Comparison of ENCODE assay signal across 8 cellular contexts in the genomic region with DNA sequence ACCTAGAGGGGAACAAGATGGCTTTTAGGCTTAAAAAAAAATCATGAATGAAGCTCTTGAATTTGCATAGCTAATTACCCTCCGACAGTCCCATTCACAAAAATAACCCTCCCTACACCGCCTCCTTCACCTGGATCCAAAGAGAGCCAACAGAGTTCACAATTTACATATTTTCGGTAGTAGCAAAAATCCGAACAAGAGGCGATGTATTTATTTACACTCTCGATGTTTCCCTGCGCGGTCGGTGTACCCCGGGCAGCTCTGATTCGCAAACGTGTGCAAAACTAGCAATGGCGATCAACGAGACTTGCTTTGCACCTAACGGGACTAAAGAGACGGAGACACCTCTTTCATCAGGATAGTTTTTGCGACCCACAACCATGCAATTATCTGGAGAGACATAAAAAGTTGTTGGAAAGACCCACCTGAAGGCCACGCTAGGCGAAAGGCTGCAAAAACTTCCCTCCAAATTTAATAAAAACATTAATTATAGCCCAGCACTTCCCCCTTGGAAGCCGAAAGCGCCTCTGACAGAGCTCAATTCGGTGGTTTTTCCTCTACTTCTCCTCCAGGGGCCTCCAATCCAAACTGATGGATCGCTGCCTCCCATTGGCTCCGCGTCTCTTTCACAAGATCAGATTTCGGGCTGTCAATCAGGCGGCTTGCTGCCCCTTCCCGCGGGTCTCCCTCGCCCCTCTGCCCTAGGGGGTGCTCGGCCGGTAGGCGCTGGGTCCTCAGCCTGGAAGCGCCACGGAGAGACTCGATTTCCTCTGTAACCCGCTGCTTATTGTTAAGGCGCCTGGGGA. TPM values are rescaled to one million over a fixed set of nuclear protein-coding genes. Genes with fewer than 3 reads are reported as not detected.
DNase-seq lines count a peak whose midpoint lies in the region; FAIRE-seq and TF ChIP-seq lines count a peak whose summit lies in the region.

A gene (minus strand): TSS at position 529 of the 806 bp plus-strand sequence. CDS start 614 bp downstream, outside the sequence.

- H3K27ac ChIP-seq in skin epidermis, result peak within 1 kb of the TSS in 20 of 21 experiments; percentile 18 to 87 (median 78)

- H3K4me3 ChIP-seq in BJ (ENCODE audit: low read depth, low read length) (peak within 1 kb of the TSS; percentile 74), NT2/D1 (ENCODE audit: insufficient read length, low read depth) (peak within 1 kb of the TSS; percentile 47), skin epidermis (peak within 1 kb of the TSS; percentile 46 to 60 (median 54))

- peak; percentile 57 for TF ChIP-seq CTCF in BJ (IDR thresholded peaks at IDR 0.05; ENCODE audit: insufficient read depth, low read depth, low read length)
- TF ChIP-seq CTCF in GM10266 (IDR thresholded peaks at IDR 0.05; ENCODE audit: control insufficient read depth, insufficient read depth, low read depth, missing control alignments), result no peak

- H3K27me3 ChIP-seq in BJ (ENCODE audit: control insufficient read depth, insufficient read depth, low read length), result no peaks in the 10 kb centered on the region
- no peaks in the 10 kb centered on the region for H3K27me3 ChIP-seq in NT2/D1 (ENCODE audit: insufficient read depth, insufficient read length)

- H3K36me3 ChIP-seq in BJ (ENCODE audit: control insufficient read depth, insufficient read depth, low read length), result no peaks in the 10 kb centered on the region
- H3K36me3 ChIP-seq in NT2/D1 (ENCODE audit: insufficient read depth, insufficient read length, low read length), result no peaks in the 10 kb centered on the region

- H3K4me3 Mint-ChIP-seq in activated naive CD4-positive, alpha-beta T cell treated with anti-CD3 and anti-CD28 coated beads for 36 hours, result no peak within 1 kb of the TSS

- POLR2A ChIA-PET in BJ (lab: Charles Lee), result interaction anchor here (1.5 kb wide), 1 partner anchor 8 kb away, joined by 4 read pairs; no protein-coding TSS in a partner anchor

- H3K4me1 Mint-ChIP-seq in activated naive CD4-positive, alpha-beta T cell treated with anti-CD3 and anti-CD28 coated beads for 36 hours (ENCODE audit: low read depth), result no peaks in the 10 kb centered on the region

- no peak within 1 kb of the TSS for H3K27ac Mint-ChIP-seq in activated naive CD4-positive, alpha-beta T cell treated with anti-CD3 and anti-CD28 coated beads for 36 hours

- no peaks in the 10 kb centered on the region for H3K36me3 Mint-ChIP-seq in activated naive CD4-positive, alpha-beta T cell treated with anti-CD3 and anti-CD28 coated beads for 36 hours (ENCODE audit: low read depth)

- peak within 1 kb of the TSS; percentile 74 for H3K9ac ChIP-seq in NT2/D1 (ENCODE audit: insufficient read length, low read depth)

- CTCF ChIA-PET in BJ (lab: Yijun Ruan, JAX), result interaction anchor here (0.9 to 1.6 kb wide), 6 partner anchors 9 to 709 kb away, joined by 3 to 9 read pairs (median 3); no protein-coding TSS in a partner anchor
- CTCF ChIA-PET in activated naive CD4-positive, alpha-beta T cell treated with anti-CD3 and anti-CD28 coated beads for 36 hours (lab: Charles Lee), result no interaction called here

- DNase-seq in BJ (ENCODE audit: low read depth) (no peak), HT-29 (ENCODE audit: low spot score) (peak; percentile 74), NT2/D1 (ENCODE audit: low read depth, low spot score) (peak; percentile 95), cerebellum (ENCODE audit: low spot score) (peak; percentile 79), GM10266 (ENCODE audit: extremely low spot score) (no peak)
- no peak for DNase-seq in activated naive CD4-positive, alpha-beta T cell treated with anti-CD3 and anti-CD28 coated beads for 36 hours

- FAIRE-seq in islet of Langerhans (lab: Jason Lieb, UNC), result peak; percentile 41

- H3K9me3 ChIP-seq in NT2/D1 (ENCODE audit: insufficient read depth, low read length), result no peaks in the 10 kb centered on the region

- no peaks in the 10 kb centered on the region for H3K4me1 ChIP-seq in NT2/D1 (ENCODE audit: insufficient read depth, insufficient read length)

- peaks cover 2% of the 10 kb centered on the region for H3K9me3 Mint-ChIP-seq in activated naive CD4-positive, alpha-beta T cell treated with anti-CD3 and anti-CD28 coated beads for 36 hours

- peaks cover 6% of the 10 kb centered on the region for H3K27me3 Mint-ChIP-seq in activated naive CD4-positive, alpha-beta T cell treated with anti-CD3 and anti-CD28 coated beads for 36 hours (ENCODE audit: low read depth)

- intact Hi-C loops in activated naive CD4-positive, alpha-beta T cell treated with anti-CD3 and anti-CD28 coated beads for 36 hours (cut with micrococcal nuclease), result no loop called here

RNA-seq across cellular contexts. Expression of the gene that starts here (rescaled TPM):
- polyA plus RNA-seq in BJ (2011; rRNA removed), result 4.1 and 5.4 TPM in 2 replicates
- 1.1 and 3.0 TPM in 2 replicates for polyA minus RNA-seq in BJ (2011; rRNA and poly(A)+ RNA removed)
- 2.4 and 4.7 TPM in 2 replicates for total RNA-seq in HT-29 (2014; rRNA removed; shearing (Covaris generic))
- total RNA-seq in cerebellum, result 44.5 TPM
- total RNA-seq in activated naive CD4-positive, alpha-beta T cell treated with anti-CD3 and anti-CD28 coated beads for 36 hours, result not detected

Comparison
In these comparisons a context has a peak if more than half of its experiments do, and no peak if none do; other contexts are left out.
1. DNase-seq: peak in HT-29 (single experiment), NT2/D1 (single experiment) and cerebellum (single experiment); none in BJ (single experiment), activated naive CD4-positive, alpha-beta T cell treated with anti-CD3 and anti-CD28 coated beads for 36 hours (single experiment) and GM10266 (single experiment).
2. Peak in every context shown above with its lines, with median percentiles within 50 percentile points of each other: H3K4me3 ChIP-seq.